Comparison of ENCODE assay signal across 7 cellular contexts in genomic region chr5:120231563-120231962, GRCh38.
"Had no signal": no experiment of that assay in that cellular context is flagged by ENCODE, and none has a peak within 500 bp of the region (broad histone marks: within the 10 kb centered on the region; RNA-seq: fewer than 3 reads in every experiment).

No MANE protein-coding gene starts in this region.

- H3K27ac ChIP-seq: HL-60, KMS-11 had no signal

- DNase-seq: IMR-90, KBM-7, KG1 had no signal

- FAIRE-seq: HepG2, HTR-8/SVneo had no signal

- ATAC-seq: HepG2 had no signal

- H3K4me2 ChIP-seq: KMS-11 had no signal

- H3K9ac ChIP-seq: KMS-11 had no signal
